Comparison of ENCODE assay signal across 2 cellular contexts in the genomic region with DNA sequence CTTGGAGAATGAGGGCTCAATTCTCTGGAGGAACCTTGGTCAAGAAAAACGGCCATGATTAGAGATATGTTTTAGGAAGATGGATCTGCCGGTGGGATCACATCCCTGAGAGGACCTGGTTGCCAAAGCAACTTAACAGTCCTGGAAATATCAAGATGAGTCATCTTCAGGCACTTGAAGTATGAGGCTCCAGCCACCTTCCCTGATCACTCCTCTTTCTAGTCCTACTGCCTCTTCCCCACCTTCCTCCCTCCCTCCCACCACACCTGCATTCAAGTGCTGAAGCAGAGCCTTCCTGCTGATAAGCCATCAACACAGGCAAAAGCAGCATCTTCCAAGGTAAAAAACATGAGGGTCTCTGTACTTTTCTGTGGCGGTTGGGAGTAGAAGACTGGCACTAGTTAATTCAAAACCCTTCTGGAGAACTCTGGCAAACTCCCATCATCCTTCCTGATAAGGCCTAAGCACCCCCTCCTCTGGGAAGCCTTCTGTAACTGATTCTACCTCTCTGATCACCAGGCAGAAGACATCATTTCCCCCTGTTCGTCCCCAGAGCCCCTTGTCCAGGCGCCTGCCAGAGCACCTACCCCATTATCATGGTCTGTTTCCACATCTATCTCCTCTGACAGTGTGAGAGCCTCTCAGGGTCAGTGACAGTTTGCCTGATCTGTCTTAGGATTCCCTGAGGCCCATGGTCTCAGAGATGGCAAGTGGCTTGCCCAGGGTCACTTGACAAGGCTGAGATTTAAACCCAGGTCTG.
TF ChIP-seq lines count a peak whose summit lies in the region.

No MANE protein-coding gene starts in this region.

TF ChIP-seq in SK-N-SH, 30 proteins besides CTCF, POLR2A, EP300 and RAD21 (continued from another document):
- TF ChIP-seq, protein P1, sequence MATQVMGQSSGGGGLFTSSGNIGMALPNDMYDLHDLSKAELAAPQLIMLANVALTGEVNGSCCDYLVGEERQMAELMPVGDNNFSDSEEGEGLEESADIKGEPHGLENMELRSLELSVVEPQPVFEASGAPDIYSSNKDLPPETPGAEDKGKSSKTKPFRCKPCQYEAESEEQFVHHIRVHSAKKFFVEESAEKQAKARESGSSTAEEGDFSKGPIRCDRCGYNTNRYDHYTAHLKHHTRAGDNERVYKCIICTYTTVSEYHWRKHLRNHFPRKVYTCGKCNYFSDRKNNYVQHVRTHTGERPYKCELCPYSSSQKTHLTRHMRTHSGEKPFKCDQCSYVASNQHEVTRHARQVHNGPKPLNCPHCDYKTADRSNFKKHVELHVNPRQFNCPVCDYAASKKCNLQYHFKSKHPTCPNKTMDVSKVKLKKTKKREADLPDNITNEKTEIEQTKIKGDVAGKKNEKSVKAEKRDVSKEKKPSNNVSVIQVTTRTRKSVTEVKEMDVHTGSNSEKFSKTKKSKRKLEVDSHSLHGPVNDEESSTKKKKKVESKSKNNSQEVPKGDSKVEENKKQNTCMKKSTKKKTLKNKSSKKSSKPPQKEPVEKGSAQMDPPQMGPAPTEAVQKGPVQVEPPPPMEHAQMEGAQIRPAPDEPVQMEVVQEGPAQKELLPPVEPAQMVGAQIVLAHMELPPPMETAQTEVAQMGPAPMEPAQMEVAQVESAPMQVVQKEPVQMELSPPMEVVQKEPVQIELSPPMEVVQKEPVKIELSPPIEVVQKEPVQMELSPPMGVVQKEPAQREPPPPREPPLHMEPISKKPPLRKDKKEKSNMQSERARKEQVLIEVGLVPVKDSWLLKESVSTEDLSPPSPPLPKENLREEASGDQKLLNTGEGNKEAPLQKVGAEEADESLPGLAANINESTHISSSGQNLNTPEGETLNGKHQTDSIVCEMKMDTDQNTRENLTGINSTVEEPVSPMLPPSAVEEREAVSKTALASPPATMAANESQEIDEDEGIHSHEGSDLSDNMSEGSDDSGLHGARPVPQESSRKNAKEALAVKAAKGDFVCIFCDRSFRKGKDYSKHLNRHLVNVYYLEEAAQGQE (IDR thresholded peaks at IDR 0.05; ENCODE audit: low read depth, low read length): no peak
- TF ChIP-seq FOXJ3 (CRISPR knock-in tag; IDR thresholded peaks at IDR 0.05) (no peak), RCOR1 (IDR thresholded peaks at IDR 0.05; ENCODE audit: low read length) (no peak)
- TF ChIP-seq, protein P2, sequence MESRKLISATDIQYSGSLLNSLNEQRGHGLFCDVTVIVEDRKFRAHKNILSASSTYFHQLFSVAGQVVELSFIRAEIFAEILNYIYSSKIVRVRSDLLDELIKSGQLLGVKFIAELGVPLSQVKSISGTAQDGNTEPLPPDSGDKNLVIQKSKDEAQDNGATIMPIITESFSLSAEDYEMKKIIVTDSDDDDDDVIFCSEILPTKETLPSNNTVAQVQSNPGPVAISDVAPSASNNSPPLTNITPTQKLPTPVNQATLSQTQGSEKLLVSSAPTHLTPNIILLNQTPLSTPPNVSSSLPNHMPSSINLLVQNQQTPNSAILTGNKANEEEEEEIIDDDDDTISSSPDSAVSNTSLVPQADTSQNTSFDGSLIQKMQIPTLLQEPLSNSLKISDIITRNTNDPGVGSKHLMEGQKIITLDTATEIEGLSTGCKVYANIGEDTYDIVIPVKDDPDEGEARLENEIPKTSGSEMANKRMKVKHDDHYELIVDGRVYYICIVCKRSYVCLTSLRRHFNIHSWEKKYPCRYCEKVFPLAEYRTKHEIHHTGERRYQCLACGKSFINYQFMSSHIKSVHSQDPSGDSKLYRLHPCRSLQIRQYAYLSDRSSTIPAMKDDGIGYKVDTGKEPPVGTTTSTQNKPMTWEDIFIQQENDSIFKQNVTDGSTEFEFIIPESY (IDR thresholded peaks at IDR 0.05; ENCODE audit: borderline replicate concordance, low read depth): no peak

TF ChIP-seq in SK-N-SH treated with all-trans-retinoic acid at 6 μM for 48 hours, 23 proteins besides CTCF, POLR2A, EP300 and RAD21:
- TF ChIP-seq, protein P3, sequence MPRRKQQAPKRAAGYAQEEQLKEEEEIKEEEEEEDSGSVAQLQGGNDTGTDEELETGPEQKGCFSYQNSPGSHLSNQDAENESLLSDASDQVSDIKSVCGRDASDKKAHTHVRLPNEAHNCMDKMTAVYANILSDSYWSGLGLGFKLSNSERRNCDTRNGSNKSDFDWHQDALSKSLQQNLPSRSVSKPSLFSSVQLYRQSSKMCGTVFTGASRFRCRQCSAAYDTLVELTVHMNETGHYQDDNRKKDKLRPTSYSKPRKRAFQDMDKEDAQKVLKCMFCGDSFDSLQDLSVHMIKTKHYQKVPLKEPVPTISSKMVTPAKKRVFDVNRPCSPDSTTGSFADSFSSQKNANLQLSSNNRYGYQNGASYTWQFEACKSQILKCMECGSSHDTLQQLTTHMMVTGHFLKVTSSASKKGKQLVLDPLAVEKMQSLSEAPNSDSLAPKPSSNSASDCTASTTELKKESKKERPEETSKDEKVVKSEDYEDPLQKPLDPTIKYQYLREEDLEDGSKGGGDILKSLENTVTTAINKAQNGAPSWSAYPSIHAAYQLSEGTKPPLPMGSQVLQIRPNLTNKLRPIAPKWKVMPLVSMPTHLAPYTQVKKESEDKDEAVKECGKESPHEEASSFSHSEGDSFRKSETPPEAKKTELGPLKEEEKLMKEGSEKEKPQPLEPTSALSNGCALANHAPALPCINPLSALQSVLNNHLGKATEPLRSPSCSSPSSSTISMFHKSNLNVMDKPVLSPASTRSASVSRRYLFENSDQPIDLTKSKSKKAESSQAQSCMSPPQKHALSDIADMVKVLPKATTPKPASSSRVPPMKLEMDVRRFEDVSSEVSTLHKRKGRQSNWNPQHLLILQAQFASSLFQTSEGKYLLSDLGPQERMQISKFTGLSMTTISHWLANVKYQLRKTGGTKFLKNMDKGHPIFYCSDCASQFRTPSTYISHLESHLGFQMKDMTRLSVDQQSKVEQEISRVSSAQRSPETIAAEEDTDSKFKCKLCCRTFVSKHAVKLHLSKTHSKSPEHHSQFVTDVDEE (CRISPR knock-in tag; IDR thresholded peaks at IDR 0.05): no peak
- TF ChIP-seq PPARA (CRISPR knock-in tag; IDR thresholded peaks at IDR 0.05; ENCODE audit: borderline replicate concordance): no peak
- TF ChIP-seq, protein P4, sequence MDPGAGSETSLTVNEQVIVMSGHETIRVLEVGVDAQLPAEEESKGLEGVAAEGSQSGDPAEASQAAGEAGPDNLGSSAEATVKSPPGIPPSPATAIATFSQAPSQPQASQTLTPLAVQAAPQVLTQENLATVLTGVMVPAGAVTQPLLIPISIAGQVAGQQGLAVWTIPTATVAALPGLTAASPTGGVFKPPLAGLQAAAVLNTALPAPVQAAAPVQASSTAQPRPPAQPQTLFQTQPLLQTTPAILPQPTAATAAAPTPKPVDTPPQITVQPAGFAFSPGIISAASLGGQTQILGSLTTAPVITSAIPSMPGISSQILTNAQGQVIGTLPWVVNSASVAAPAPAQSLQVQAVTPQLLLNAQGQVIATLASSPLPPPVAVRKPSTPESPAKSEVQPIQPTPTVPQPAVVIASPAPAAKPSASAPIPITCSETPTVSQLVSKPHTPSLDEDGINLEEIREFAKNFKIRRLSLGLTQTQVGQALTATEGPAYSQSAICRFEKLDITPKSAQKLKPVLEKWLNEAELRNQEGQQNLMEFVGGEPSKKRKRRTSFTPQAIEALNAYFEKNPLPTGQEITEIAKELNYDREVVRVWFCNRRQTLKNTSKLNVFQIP (CRISPR knock-in tag; IDR thresholded peaks at IDR 0.05; ENCODE audit: borderline replicate concordance, low read depth): no peak
- TF ChIP-seq, protein P5, sequence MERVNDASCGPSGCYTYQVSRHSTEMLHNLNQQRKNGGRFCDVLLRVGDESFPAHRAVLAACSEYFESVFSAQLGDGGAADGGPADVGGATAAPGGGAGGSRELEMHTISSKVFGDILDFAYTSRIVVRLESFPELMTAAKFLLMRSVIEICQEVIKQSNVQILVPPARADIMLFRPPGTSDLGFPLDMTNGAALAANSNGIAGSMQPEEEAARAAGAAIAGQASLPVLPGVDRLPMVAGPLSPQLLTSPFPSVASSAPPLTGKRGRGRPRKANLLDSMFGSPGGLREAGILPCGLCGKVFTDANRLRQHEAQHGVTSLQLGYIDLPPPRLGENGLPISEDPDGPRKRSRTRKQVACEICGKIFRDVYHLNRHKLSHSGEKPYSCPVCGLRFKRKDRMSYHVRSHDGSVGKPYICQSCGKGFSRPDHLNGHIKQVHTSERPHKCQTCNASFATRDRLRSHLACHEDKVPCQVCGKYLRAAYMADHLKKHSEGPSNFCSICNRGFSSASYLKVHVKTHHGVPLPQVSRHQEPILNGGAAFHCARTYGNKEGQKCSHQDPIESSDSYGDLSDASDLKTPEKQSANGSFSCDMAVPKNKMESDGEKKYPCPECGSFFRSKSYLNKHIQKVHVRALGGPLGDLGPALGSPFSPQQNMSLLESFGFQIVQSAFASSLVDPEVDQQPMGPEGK (CRISPR knock-in tag; IDR thresholded peaks at IDR 0.05; ENCODE audit: borderline replicate concordance): no peak
TF ChIP-seq in SK-N-SH treated with all-trans-retinoic acid at 6 μM for 48 hours: peak in this region for 0.
